In genomic region chr16:1769402-1770300, GRCh38 we compare ENCODE assay signal across 1 cellular context.
TF ChIP-seq lines count a peak whose summit lies in the region.

No MANE protein-coding gene starts in this region.

TF ChIP-seq in endothelial cell of umbilical vein, 7 proteins besides CTCF, POLR2A, EP300 and RAD21:
- no peak for TF ChIP-seq MYC (IDR thresholded peaks at IDR 0.05; ENCODE audit: low read depth, low read length)
- TF ChIP-seq FOS (IDR thresholded peaks at IDR 0.05; ENCODE audit: borderline replicate concordance, insufficient read depth, low read length): no peak
- no peak for TF ChIP-seq EZH2 (IDR thresholded peaks at IDR 0.05; ENCODE audit: borderline replicate concordance, low read depth, low read length, severe bottlenecking)
- TF ChIP-seq, protein P1, sequence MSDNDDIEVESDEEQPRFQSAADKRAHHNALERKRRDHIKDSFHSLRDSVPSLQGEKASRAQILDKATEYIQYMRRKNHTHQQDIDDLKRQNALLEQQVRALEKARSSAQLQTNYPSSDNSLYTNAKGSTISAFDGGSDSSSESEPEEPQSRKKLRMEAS (IDR thresholded peaks at IDR 0.05; ENCODE audit: insufficient read depth, insufficient read length): no peak
- TF ChIP-seq JUN (IDR thresholded peaks at IDR 0.05; ENCODE audit: borderline replicate concordance, insufficient read depth, insufficient read length, low read depth): no peak
- TF ChIP-seq GATA2 (IDR thresholded peaks at IDR 0.05; ENCODE audit: insufficient read depth, insufficient read length, low read depth, low read length): no peak
- no peak for TF ChIP-seq POLR2AphosphoS5 (IDR thresholded peaks at IDR 0.05; ENCODE audit: insufficient read depth, low read depth, low read length)
